Comparison of ENCODE assay signal across 8 cellular contexts in the genomic region with DNA sequence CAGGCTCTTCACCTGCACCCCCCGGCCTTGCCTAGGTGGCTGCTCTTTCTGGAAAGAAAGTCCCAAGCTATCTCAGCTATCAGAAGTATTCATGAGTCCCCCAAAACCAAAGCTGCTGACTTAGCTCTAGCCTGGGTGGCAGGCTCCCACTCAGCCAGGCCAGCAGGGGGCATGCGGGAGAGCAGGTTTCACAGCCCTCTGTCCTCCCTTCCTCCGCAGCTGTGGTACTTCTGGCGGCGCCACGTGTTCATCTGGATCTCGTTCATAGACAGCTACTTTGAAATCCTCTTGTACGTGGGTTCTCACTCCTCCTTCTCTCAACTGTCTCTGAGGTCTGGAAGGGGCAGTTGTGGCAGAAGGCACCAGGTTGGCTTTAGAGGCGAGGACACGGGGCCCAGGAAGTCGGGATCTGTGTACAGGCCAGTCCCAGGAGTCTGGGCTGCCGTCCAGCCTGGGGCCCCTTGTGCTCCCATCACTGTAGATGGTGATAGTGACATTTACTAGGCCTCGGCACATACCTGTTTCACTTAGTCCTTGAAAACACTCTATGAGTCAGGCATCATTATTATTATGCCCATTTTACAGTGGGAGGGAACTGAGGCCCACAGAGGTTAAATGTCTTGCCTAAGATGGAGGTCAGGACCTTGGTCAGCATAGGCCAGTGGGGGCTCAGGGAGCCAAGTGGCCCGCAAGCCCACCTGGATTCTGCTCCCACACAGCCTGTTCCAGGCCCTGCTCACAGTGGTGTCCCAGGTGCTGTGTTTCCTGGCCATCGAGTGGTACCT. TPM values are rescaled to one million over a fixed set of nuclear protein-coding genes. Genes with fewer than 3 reads are reported as not detected.
DNase-seq lines count a peak whose midpoint lies in the region; ATAC-seq, FAIRE-seq and TF ChIP-seq lines count a peak whose summit lies in the region.

No MANE protein-coding gene starts in this region.

- H3K27ac ChIP-seq in right cardiac atrium (ENCODE audit: low read length), result no peak overlapping the region

- FAIRE-seq in GM12891 (lab: Jason Lieb, UNC), result peak; percentile 89

- H3K4me3 ChIP-seq in right cardiac atrium (ENCODE audit: low read length), result no peak overlapping the region

- DNase-seq in GM12891 (ENCODE audit: insufficient read length, low spot score) (peak; percentile 68), NCI-H1694 treated with DMSO at 0.1 percent for 48 hours (lab: John Stamatoyannopoulos, UW) (peak; percentile 71), right cardiac atrium (peak in 2 of 3 donors; percentile 78)
- DNase-seq in activated naive CD4-positive, alpha-beta T cell (lab: John Stamatoyannopoulos, UW), result peak in 3 of 4 experiments; percentile 20 to 40 (median 33)
- peak; percentile 77 for DNase-seq in stimulated activated CD4-positive, alpha-beta T cell treated with anti-CD3 and anti-CD28 coated beads, Interleukin-15, amount 100 ng/mL, for 24 hours

- ATAC-seq in right cardiac atrium, result peak; percentile 44 to 48
- ATAC-seq in HG02763 (IDR thresholded peaks at IDR 0.05; ENCODE audit: unreplicated experiment), result no peak
- no peak for ATAC-seq in GM21360 (IDR thresholded peaks at IDR 0.05; ENCODE audit: unreplicated experiment)
- no peak for ATAC-seq in HG03571 (IDR thresholded peaks at IDR 0.05; ENCODE audit: unreplicated experiment)

- no peak for TF ChIP-seq POLR2A in GM12891 (IDR thresholded peaks at IDR 0.05; ENCODE audit: low read depth, low read length)

- intact Hi-C loops in right cardiac atrium (cut with DNase I), result no loop called here

- H3K9me3 ChIP-seq in right cardiac atrium (ENCODE audit: control insufficient read depth, low read length), result no peaks in the 10 kb centered on the region

- H3K27me3 ChIP-seq in right cardiac atrium (ENCODE audit: control insufficient read depth, insufficient read depth), result no peaks in the 10 kb centered on the region

- 60% methylated on average over 15 of the region's 15 CpGs for WGBS in right cardiac atrium

- no peaks in the 10 kb centered on the region for H3K4me1 ChIP-seq in right cardiac atrium (ENCODE audit: control insufficient read depth, insufficient read depth, low read length)

TF ChIP-seq in GM12891, 5 proteins besides CTCF, POLR2A, EP300 and RAD21:
- no peak for TF ChIP-seq TAF1 (IDR thresholded peaks at IDR 0.05; ENCODE audit: low read depth, low read length)
- TF ChIP-seq PAX5 (IDR thresholded peaks at IDR 0.05; ENCODE audit: insufficient read depth, low read length, severe bottlenecking), result no peak
- TF ChIP-seq POU2F2 (IDR thresholded peaks at IDR 0.05; ENCODE audit: low read depth, low read length), result no peak
- TF ChIP-seq POLR2AphosphoS5 (IDR thresholded peaks at IDR 0.05; ENCODE audit: low read depth, low read length), result no peak
- no peak for TF ChIP-seq SPI1 (IDR thresholded peaks at IDR 0.05; ENCODE audit: low read depth, low read length)

RNA-seq across cellular contexts. Expression of a gene that starts 12.9 kb away (rescaled TPM):
- 49.5 TPM for polyA plus RNA-seq in GM12891 (2012; ENCODE audit: low read depth, missing spikeins)
- total RNA-seq in right cardiac atrium, result 10 to 100 TPM in 3 of 4 donors, 1 to 10 TPM in 1; 7.1 to 19.6 (median 10.7) TPM
- 5.2 TPM for polyA plus RNA-seq in right cardiac atrium

RNA-seq across cellular contexts. Expression of a gene that starts 47.4 kb away (rescaled TPM):
- polyA plus RNA-seq in GM12891 (2012; ENCODE audit: low read depth, missing spikeins), result 1,983 TPM
- total RNA-seq in right cardiac atrium, result 1,000 to 10,000 TPM; 1,353 to 1,780 (median 1,568) TPM
- polyA plus RNA-seq in right cardiac atrium, result 1,446 TPM

Comparison
In these comparisons a context has a peak if more than half of its experiments do, and no peak if none do; other contexts are left out.
1. ATAC-seq: peak in right cardiac atrium (2 of 2); none in HG02763 (single experiment), GM21360 (single experiment) and HG03571 (single experiment).
2. Peak in every context shown above with its lines, with median percentiles within 50 percentile points of each other: DNase-seq.